8 cellular contexts compared by ENCODE assay signal in genomic region chr18:3248670-3249359, GRCh38. TPM values are rescaled to one million over a fixed set of nuclear protein-coding genes. Genes with fewer than 3 reads are reported as not detected.
A peak's percentile ranks its signal among the peaks of the same experiment; 100 is the strongest.
DNase-seq lines count a peak whose midpoint lies in the region; ATAC-seq and TF ChIP-seq lines count a peak whose summit lies in the region.

No MANE protein-coding gene starts in this region.

- peak overlapping the region; percentile 79 for H3K27ac ChIP-seq in PC-3 (ENCODE audit: low read length)

- TSS peak; percentile 52 for BruUV-seq in PC-3 (replicated peaks; lab: Mats Ljungman, UMichigan)

- H3K9ac ChIP-seq in PC-3 (ENCODE audit: low read length), result peak overlapping the region; percentile 92

- H4K20me1 ChIP-seq in PC-3 (ENCODE audit: low read length), result peaks cover 13% of the 10 kb centered on the region

- H3K9me3 ChIP-seq in PC-3 (ENCODE audit: low read length) (no peaks in the 10 kb centered on the region), mucosa of descending colon (no peaks in the 10 kb centered on the region)

- H3K27me3 ChIP-seq in PC-3 (ENCODE audit: low read length), result no peaks in the 10 kb centered on the region

- H3F3A ChIP-seq in PC-3 (ENCODE audit: low read length, unreplicated experiment), result no peaks in the 10 kb centered on the region

- H3K4me3 ChIP-seq in PC-3 (ENCODE audit: low read length) (peak overlapping the region; percentile 92), mucosa of descending colon (peak overlapping the region; percentile 99)

- peaks cover 73% of the 10 kb centered on the region for H3K79me2 ChIP-seq in PC-3 (ENCODE audit: low read length)

- H3K4me1 ChIP-seq in PC-3 (ENCODE audit: insufficient read depth, low read length) (peaks cover 36% of the 10 kb centered on the region), mucosa of descending colon (ENCODE audit: low read depth) (peaks cover 29% of the 10 kb centered on the region)

- peaks cover 43% of the 10 kb centered on the region for H3K36me3 Mint-ChIP-seq in stimulated activated naive CD8-positive, alpha-beta T cell treated with anti-CD3 and anti-CD28 coated beads, Interleukin-15, Interleukin-2, amounts not matched to agents 100 ng/mL and 50 ng/mL, for 24 hours (ENCODE audit: low read depth)
- peaks cover 23% of the 10 kb centered on the region for H3K36me3 Mint-ChIP-seq in chondrocyte (ENCODE audit: low read depth)

- H3K4me2 ChIP-seq in PC-3 (ENCODE audit: low read length), result peak overlapping the region; percentile 95

- no peak for DNase-seq in stimulated activated naive CD8-positive, alpha-beta T cell treated with anti-CD3 and anti-CD28 coated beads, Interleukin-15, Interleukin-2, amounts not matched to agents 100 U/mL and 50 U/mL, for 24 hours
- DNase-seq in PC-3, result peak; percentile 65
- no peak for DNase-seq in chondrocyte (ENCODE audit: low spot score)
- DNase-seq in mucosa of descending colon, result peak in 1 of 3 donors; percentile 72
- no peak for DNase-seq in NCI-H2171 treated with DMSO at 0.1 percent for 48 hours (lab: John Stamatoyannopoulos, UW)

- intact Hi-C loops in PC-3 (cut with micrococcal nuclease), result no loop called here
- intact Hi-C loops in mucosa of descending colon (cut with DNase I, micrococcal nuclease), result loop anchor here (5.0 to 10.0 kb wide), 3 partner anchors 94 to 317 kb away; no protein-coding TSS in a partner anchor

- H3K36me3 ChIP-seq in PC-3 (ENCODE audit: low read depth, low read length) (peaks cover 13% of the 10 kb centered on the region), mucosa of descending colon (ENCODE audit: low read depth) (no peaks in the 10 kb centered on the region)

- no peaks in the 10 kb centered on the region for H3K27me3 Mint-ChIP-seq in stimulated activated naive CD8-positive, alpha-beta T cell treated with anti-CD3 and anti-CD28 coated beads, Interleukin-15, Interleukin-2, amounts not matched to agents 100 ng/mL and 50 ng/mL, for 24 hours
- H3K27me3 Mint-ChIP-seq in chondrocyte (ENCODE audit: low read depth), result no peaks in the 10 kb centered on the region

- POLR2A ChIA-PET in PC-3 (lab: Charles Lee; ENCODE audit: unreplicated experiment), result interaction anchor here (0.7 to 2.4 kb wide), 4 partner anchors 12 to 354 kb away, joined by 6 to 10 read pairs (median 6); no protein-coding TSS in a partner anchor

- H2AFZ ChIP-seq in PC-3 (ENCODE audit: low read length), result no peak overlapping the region

- H3K9me3 Mint-ChIP-seq in stimulated activated naive CD8-positive, alpha-beta T cell treated with anti-CD3 and anti-CD28 coated beads, Interleukin-15, Interleukin-2, amounts not matched to agents 100 ng/mL and 50 ng/mL, for 24 hours, result no peaks in the 10 kb centered on the region
- no peaks in the 10 kb centered on the region for H3K9me3 Mint-ChIP-seq in chondrocyte (ENCODE audit: low read depth)

- no peak for TF ChIP-seq CTCF in PC-3 (conservative IDR thresholded peaks at IDR 0.05; ENCODE audit: low read depth, low read length)
- no peak for TF ChIP-seq CTCF in chondrocyte (IDR thresholded peaks at IDR 0.05)
- TF ChIP-seq CTCF in mucosa of descending colon (IDR thresholded peaks at IDR 0.05), result no peak

- peak overlapping the region; percentile 64 for H3K27ac Mint-ChIP-seq in stimulated activated naive CD8-positive, alpha-beta T cell treated with anti-CD3 and anti-CD28 coated beads, Interleukin-15, Interleukin-2, amounts not matched to agents 100 ng/mL and 50 ng/mL, for 24 hours
- H3K27ac Mint-ChIP-seq in chondrocyte (ENCODE audit: unreplicated experiment), result peak overlapping the region; percentile 97

- H3K9me2 ChIP-seq in PC-3 (replicated peaks; ENCODE audit: low read length), result no peaks in the 10 kb centered on the region

- ATAC-seq in stimulated activated naive CD8-positive, alpha-beta T cell treated with anti-CD3 and anti-CD28 coated beads, Interleukin-15, Interleukin-2, amounts not matched to agents 100 U/mL and 50 U/mL, for 24 hours, result no peak
- ATAC-seq in PC-3 (no peak), mucosa of descending colon (peak; percentile 30), GM21737 (IDR thresholded peaks at IDR 0.05; ENCODE audit: unreplicated experiment) (no peak), HG03097 (IDR thresholded peaks at IDR 0.05; ENCODE audit: low FRiP score, unreplicated experiment) (no peak)

- peaks cover 67% of the 10 kb centered on the region for H3K4me1 Mint-ChIP-seq in stimulated activated naive CD8-positive, alpha-beta T cell treated with anti-CD3 and anti-CD28 coated beads, Interleukin-15, Interleukin-2, amounts not matched to agents 100 ng/mL and 50 ng/mL, for 24 hours (ENCODE audit: low read depth)
- peaks cover 64% of the 10 kb centered on the region for H3K4me1 Mint-ChIP-seq in chondrocyte (ENCODE audit: low read depth)

- CTCF ChIA-PET in PC-3 (lab: Charles Lee), result interaction anchor here (0.7 kb wide), 1 partner anchor 15 kb away, joined by 5 read pairs; no protein-coding TSS in a partner anchor

- peak overlapping the region; percentile 95 for H3K4me3 Mint-ChIP-seq in stimulated activated naive CD8-positive, alpha-beta T cell treated with anti-CD3 and anti-CD28 coated beads, Interleukin-15, Interleukin-2, amounts not matched to agents 100 ng/mL and 50 ng/mL, for 24 hours
- peak overlapping the region; percentile 89 for H3K4me3 Mint-ChIP-seq in chondrocyte (ENCODE audit: unreplicated experiment)

RNA-seq across cellular contexts. Expression of gene MYL12A, which starts 1.2 kb away (rescaled TPM):
- 254 and 329 TPM in 2 replicates for total RNA-seq in PC-3 (2014; rRNA removed)
- 426 to 647 TPM (median 621 TPM) in 3 replicates for total RNA-seq in chondrocyte
- total RNA-seq in mucosa of descending colon, result 100 to 1,000 TPM; 345 to 588 (median 550) TPM

RNA-seq across cellular contexts. Expression of gene MYL12B, which starts 13.1 kb away (rescaled TPM):
- 233 and 308 TPM in 2 replicates for total RNA-seq in PC-3 (2014; rRNA removed)
- total RNA-seq in chondrocyte, result 241 to 327 TPM (median 323 TPM) in 3 replicates
- total RNA-seq in mucosa of descending colon, result 100 to 1,000 TPM; 317 to 609 (median 569) TPM

RNA-seq across cellular contexts. Expression of gene MYOM1, which starts 29.0 kb away (rescaled TPM):
- total RNA-seq in PC-3 (2014; rRNA removed) (0.07 and 0.12 TPM in 2 replicates), chondrocyte (1.2 to 1.5 TPM (median 1.5 TPM) in 3 replicates), mucosa of descending colon (10 to 100 TPM in 2 of 3 donors, 1 to 10 TPM in 1; 5.5 to 22.2 (median 16.3) TPM)
